ENCODE assay signal across 1 cellular context in the genomic region with DNA sequence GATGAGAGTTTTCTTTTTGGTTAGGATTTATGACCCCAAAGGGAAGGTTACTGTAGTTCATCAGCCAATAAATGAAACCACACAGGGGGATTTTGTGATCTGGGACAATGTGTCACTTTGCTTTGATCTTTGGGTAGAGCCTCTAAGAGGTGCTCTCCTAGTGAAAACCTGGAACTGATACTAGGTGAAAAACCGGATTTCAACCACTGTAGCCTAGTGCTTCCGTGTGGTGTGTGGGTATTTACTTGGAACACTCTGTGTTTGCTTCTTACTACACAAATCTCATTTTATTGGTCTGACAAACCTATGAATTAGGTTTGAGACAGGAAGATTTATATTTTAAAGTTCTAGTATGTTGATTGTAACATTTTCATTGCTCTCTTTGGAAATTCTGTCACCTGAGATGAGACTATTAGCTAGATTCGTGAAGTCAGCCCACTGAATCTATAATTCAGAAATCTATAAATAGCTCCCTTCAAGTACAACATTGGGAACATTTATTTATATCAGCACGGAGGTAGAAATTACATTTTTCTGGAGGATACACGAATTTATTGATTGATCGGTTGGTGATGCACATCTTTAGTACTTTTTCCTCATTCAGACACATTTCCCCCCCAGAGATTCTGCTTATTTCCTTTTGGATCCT.
TF ChIP-seq lines count a peak whose summit lies in the region.

No MANE protein-coding gene starts in this region.

TF ChIP-seq in GM12878, 131 proteins besides CTCF, POLR2A, EP300 and RAD21 (continued from another document and continues in another):
- TF ChIP-seq, protein P1, sequence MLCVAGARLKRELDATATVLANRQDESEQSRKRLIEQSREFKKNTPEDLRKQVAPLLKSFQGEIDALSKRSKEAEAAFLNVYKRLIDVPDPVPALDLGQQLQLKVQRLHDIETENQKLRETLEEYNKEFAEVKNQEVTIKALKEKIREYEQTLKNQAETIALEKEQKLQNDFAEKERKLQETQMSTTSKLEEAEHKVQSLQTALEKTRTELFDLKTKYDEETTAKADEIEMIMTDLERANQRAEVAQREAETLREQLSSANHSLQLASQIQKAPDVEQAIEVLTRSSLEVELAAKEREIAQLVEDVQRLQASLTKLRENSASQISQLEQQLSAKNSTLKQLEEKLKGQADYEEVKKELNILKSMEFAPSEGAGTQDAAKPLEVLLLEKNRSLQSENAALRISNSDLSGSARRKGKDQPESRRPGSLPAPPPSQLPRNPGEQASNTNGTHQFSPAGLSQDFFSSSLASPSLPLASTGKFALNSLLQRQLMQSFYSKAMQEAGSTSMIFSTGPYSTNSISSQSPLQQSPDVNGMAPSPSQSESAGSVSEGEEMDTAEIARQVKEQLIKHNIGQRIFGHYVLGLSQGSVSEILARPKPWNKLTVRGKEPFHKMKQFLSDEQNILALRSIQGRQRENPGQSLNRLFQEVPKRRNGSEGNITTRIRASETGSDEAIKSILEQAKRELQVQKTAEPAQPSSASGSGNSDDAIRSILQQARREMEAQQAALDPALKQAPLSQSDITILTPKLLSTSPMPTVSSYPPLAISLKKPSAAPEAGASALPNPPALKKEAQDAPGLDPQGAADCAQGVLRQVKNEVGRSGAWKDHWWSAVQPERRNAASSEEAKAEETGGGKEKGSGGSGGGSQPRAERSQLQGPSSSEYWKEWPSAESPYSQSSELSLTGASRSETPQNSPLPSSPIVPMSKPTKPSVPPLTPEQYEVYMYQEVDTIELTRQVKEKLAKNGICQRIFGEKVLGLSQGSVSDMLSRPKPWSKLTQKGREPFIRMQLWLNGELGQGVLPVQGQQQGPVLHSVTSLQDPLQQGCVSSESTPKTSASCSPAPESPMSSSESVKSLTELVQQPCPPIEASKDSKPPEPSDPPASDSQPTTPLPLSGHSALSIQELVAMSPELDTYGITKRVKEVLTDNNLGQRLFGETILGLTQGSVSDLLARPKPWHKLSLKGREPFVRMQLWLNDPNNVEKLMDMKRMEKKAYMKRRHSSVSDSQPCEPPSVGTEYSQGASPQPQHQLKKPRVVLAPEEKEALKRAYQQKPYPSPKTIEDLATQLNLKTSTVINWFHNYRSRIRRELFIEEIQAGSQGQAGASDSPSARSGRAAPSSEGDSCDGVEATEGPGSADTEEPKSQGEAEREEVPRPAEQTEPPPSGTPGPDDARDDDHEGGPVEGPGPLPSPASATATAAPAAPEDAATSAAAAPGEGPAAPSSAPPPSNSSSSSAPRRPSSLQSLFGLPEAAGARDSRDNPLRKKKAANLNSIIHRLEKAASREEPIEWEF (IDR thresholded peaks at IDR 0.05; ENCODE audit: insufficient replicate concordance, low read depth, low read length) = no peak
- TF ChIP-seq SIX5 (IDR thresholded peaks at IDR 0.05; ENCODE audit: low read depth, low read length, severe bottlenecking) = no peak
- TF ChIP-seq, protein P2, sequence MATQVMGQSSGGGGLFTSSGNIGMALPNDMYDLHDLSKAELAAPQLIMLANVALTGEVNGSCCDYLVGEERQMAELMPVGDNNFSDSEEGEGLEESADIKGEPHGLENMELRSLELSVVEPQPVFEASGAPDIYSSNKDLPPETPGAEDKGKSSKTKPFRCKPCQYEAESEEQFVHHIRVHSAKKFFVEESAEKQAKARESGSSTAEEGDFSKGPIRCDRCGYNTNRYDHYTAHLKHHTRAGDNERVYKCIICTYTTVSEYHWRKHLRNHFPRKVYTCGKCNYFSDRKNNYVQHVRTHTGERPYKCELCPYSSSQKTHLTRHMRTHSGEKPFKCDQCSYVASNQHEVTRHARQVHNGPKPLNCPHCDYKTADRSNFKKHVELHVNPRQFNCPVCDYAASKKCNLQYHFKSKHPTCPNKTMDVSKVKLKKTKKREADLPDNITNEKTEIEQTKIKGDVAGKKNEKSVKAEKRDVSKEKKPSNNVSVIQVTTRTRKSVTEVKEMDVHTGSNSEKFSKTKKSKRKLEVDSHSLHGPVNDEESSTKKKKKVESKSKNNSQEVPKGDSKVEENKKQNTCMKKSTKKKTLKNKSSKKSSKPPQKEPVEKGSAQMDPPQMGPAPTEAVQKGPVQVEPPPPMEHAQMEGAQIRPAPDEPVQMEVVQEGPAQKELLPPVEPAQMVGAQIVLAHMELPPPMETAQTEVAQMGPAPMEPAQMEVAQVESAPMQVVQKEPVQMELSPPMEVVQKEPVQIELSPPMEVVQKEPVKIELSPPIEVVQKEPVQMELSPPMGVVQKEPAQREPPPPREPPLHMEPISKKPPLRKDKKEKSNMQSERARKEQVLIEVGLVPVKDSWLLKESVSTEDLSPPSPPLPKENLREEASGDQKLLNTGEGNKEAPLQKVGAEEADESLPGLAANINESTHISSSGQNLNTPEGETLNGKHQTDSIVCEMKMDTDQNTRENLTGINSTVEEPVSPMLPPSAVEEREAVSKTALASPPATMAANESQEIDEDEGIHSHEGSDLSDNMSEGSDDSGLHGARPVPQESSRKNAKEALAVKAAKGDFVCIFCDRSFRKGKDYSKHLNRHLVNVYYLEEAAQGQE (IDR thresholded peaks at IDR 0.05; ENCODE audit: low read depth, low read length) = no peak
- TF ChIP-seq KDM1A (IDR thresholded peaks at IDR 0.05; ENCODE audit: borderline replicate concordance) = no peak
- TF ChIP-seq MTA2 (IDR thresholded peaks at IDR 0.05; ENCODE audit: low read depth) = peak; percentile 68
- TF ChIP-seq, protein P3, sequence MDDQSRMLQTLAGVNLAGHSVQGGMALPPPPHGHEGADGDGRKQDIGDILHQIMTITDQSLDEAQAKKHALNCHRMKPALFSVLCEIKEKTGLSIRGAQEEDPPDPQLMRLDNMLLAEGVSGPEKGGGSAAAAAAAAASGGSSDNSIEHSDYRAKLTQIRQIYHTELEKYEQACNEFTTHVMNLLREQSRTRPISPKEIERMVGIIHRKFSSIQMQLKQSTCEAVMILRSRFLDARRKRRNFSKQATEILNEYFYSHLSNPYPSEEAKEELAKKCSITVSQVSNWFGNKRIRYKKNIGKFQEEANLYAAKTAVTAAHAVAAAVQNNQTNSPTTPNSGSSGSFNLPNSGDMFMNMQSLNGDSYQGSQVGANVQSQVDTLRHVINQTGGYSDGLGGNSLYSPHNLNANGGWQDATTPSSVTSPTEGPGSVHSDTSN (IDR thresholded peaks at IDR 0.05; ENCODE audit: insufficient replicate concordance, low read depth, low read length) = no peak
- no peak for TF ChIP-seq GABPA (IDR thresholded peaks at IDR 0.05; ENCODE audit: low read depth)
- TF ChIP-seq STAT1 (conservative IDR thresholded peaks at IDR 0.05) = no peak
- no peak for TF ChIP-seq MYB (IDR thresholded peaks at IDR 0.05; ENCODE audit: borderline replicate concordance, low read depth, low read length)
- peak; percentile 91 for TF ChIP-seq PAX5 (IDR thresholded peaks at IDR 0.05; ENCODE audit: borderline replicate concordance, low read depth, low read length)
- no peak for TF ChIP-seq CREB1 (IDR thresholded peaks at IDR 0.05; ENCODE audit: low read depth)
- no peak for TF ChIP-seq SREBF2 (IDR thresholded peaks at IDR 0.05; ENCODE audit: low read length)
- no peak for TF ChIP-seq WRNIP1 (IDR thresholded peaks at IDR 0.05; ENCODE audit: borderline replicate concordance, low read depth, low read length)
- TF ChIP-seq CREM (IDR thresholded peaks at IDR 0.05; ENCODE audit: low read depth) = peak; percentile 52; the same call in 1 of the 2 replicates
- TF ChIP-seq YBX1 (IDR thresholded peaks at IDR 0.05) = no peak
- TF ChIP-seq FOXM1 (IDR thresholded peaks at IDR 0.05; ENCODE audit: low read depth, low read length) = peak; percentile 70; the same call in 1 of the 2 replicates
- peak; percentile 64 for TF ChIP-seq CBFB (IDR thresholded peaks at IDR 0.05; ENCODE audit: low read depth)
- TF ChIP-seq POLR2AphosphoS2 (IDR thresholded peaks at IDR 0.05; ENCODE audit: low read depth, low read length) = no peak
- no peak for TF ChIP-seq ZSCAN29 (IDR thresholded peaks at IDR 0.05)
- TF ChIP-seq IKZF1 (conservative IDR thresholded peaks at IDR 0.05) = peak; percentile 78
- TF ChIP-seq IKZF2 (IDR thresholded peaks at IDR 0.05) = peak; percentile 89
- no peak for TF ChIP-seq RBBP5 (conservative IDR thresholded peaks at IDR 0.05)
- no peak for TF ChIP-seq TCF3 (IDR thresholded peaks at IDR 0.05; ENCODE audit: borderline replicate concordance, insufficient read depth, low read depth, low read length)
- TF ChIP-seq EGR1 (IDR thresholded peaks at IDR 0.05; ENCODE audit: borderline replicate concordance in 1 of 2, low read depth in 2 of 2, low read length in 2 of 2) = no peak
- peak; percentile 94 for TF ChIP-seq RUNX3 (IDR thresholded peaks at IDR 0.05; ENCODE audit: low read length)
- TF ChIP-seq, protein P4, sequence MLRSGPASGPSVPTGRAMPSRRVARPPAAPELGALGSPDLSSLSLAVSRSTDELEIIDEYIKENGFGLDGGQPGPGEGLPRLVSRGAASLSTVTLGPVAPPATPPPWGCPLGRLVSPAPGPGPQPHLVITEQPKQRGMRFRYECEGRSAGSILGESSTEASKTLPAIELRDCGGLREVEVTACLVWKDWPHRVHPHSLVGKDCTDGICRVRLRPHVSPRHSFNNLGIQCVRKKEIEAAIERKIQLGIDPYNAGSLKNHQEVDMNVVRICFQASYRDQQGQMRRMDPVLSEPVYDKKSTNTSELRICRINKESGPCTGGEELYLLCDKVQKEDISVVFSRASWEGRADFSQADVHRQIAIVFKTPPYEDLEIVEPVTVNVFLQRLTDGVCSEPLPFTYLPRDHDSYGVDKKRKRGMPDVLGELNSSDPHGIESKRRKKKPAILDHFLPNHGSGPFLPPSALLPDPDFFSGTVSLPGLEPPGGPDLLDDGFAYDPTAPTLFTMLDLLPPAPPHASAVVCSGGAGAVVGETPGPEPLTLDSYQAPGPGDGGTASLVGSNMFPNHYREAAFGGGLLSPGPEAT (IDR thresholded peaks at IDR 0.05; ENCODE audit: low read depth) = peak; percentile 67
- TF ChIP-seq, protein P5, sequence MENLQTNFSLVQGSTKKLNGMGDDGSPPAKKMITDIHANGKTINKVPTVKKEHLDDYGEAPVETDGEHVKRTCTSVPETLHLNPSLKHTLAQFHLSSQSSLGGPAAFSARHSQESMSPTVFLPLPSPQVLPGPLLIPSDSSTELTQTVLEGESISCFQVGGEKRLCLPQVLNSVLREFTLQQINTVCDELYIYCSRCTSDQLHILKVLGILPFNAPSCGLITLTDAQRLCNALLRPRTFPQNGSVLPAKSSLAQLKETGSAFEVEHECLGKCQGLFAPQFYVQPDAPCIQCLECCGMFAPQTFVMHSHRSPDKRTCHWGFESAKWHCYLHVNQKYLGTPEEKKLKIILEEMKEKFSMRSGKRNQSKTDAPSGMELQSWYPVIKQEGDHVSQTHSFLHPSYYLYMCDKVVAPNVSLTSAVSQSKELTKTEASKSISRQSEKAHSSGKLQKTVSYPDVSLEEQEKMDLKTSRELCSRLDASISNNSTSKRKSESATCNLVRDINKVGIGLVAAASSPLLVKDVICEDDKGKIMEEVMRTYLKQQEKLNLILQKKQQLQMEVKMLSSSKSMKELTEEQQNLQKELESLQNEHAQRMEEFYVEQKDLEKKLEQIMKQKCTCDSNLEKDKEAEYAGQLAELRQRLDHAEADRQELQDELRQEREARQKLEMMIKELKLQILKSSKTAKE (IDR thresholded peaks at IDR 0.05; ENCODE audit: low read depth, poor library complexity, severe bottlenecking) = peak; percentile 55
- peak; percentile 81; the same call in 1 of the 2 replicates for TF ChIP-seq NFIC (IDR thresholded peaks at IDR 0.05; ENCODE audit: low read depth, low read length)
- TF ChIP-seq POLR2AphosphoS5 (IDR thresholded peaks at IDR 0.05; ENCODE audit: low read length) = no peak
- TF ChIP-seq, protein P6, sequence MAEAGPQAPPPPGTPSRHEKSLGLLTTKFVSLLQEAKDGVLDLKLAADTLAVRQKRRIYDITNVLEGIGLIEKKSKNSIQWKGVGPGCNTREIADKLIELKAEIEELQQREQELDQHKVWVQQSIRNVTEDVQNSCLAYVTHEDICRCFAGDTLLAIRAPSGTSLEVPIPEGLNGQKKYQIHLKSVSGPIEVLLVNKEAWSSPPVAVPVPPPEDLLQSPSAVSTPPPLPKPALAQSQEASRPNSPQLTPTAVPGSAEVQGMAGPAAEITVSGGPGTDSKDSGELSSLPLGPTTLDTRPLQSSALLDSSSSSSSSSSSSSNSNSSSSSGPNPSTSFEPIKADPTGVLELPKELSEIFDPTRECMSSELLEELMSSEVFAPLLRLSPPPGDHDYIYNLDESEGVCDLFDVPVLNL (IDR thresholded peaks at IDR 0.05; ENCODE audit: low read depth, low read length) = no peak
- TF ChIP-seq SMAD5 (IDR thresholded peaks at IDR 0.05; ENCODE audit: low read depth) = no peak
- 0 out of 2 replicates have a peak, but pooled peaks have one; percentile 31 for TF ChIP-seq MEF2A (IDR thresholded peaks at IDR 0.05; ENCODE audit: insufficient read depth, low read depth, low read length)
- 0 out of 2 replicates have a peak, but pooled peaks have one; percentile 46 for TF ChIP-seq MTA3 (IDR thresholded peaks at IDR 0.05; ENCODE audit: borderline replicate concordance, low read length)
- TF ChIP-seq, protein P7, sequence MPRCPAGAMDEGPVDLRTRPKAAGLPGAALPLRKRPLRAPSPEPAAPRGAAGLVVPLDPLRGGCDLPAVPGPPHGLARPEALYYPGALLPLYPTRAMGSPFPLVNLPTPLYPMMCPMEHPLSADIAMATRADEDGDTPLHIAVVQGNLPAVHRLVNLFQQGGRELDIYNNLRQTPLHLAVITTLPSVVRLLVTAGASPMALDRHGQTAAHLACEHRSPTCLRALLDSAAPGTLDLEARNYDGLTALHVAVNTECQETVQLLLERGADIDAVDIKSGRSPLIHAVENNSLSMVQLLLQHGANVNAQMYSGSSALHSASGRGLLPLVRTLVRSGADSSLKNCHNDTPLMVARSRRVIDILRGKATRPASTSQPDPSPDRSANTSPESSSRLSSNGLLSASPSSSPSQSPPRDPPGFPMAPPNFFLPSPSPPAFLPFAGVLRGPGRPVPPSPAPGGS (IDR thresholded peaks at IDR 0.05; ENCODE audit: borderline replicate concordance, insufficient read depth, low read depth, low read length, poor library complexity, severe bottlenecking) = no peak
- 0 out of 2 replicates have a peak, but pooled peaks have one; percentile 31 for TF ChIP-seq NBN (IDR thresholded peaks at IDR 0.05)
- TF ChIP-seq ETV6 (conservative IDR thresholded peaks at IDR 0.05 in 1 of 2, IDR thresholded peaks at IDR 0.05 in 1 of 2; ENCODE audit: borderline replicate concordance in 1 of 2, low read depth in 1 of 2) = 0 out of 4 replicates have a peak, but pooled peaks of 1 of the 2 experiments have one; percentile 25
- TF ChIP-seq BCL11A (IDR thresholded peaks at IDR 0.05; ENCODE audit: low read depth, low read length) = peak; percentile 56; the same call in 1 of the 2 replicates
- peak; percentile 87 for TF ChIP-seq SPI1 (IDR thresholded peaks at IDR 0.05; ENCODE audit: borderline replicate concordance, insufficient read depth, low read depth, low read length)
- TF ChIP-seq NR2C1 (IDR thresholded peaks at IDR 0.05) = no peak
- TF ChIP-seq MYC (IDR thresholded peaks at IDR 0.05; ENCODE audit: insufficient read depth, insufficient read length, insufficient replicate concordance, low read length, severe bottlenecking) = no peak
- TF ChIP-seq BACH1 (IDR thresholded peaks at IDR 0.05; ENCODE audit: borderline replicate concordance) = no peak
- no peak for TF ChIP-seq POU2F2 (IDR thresholded peaks at IDR 0.05; ENCODE audit: borderline replicate concordance, low read depth, low read length)
